Comparison of ENCODE assay signal across 7 cellular contexts in the genomic region with DNA sequence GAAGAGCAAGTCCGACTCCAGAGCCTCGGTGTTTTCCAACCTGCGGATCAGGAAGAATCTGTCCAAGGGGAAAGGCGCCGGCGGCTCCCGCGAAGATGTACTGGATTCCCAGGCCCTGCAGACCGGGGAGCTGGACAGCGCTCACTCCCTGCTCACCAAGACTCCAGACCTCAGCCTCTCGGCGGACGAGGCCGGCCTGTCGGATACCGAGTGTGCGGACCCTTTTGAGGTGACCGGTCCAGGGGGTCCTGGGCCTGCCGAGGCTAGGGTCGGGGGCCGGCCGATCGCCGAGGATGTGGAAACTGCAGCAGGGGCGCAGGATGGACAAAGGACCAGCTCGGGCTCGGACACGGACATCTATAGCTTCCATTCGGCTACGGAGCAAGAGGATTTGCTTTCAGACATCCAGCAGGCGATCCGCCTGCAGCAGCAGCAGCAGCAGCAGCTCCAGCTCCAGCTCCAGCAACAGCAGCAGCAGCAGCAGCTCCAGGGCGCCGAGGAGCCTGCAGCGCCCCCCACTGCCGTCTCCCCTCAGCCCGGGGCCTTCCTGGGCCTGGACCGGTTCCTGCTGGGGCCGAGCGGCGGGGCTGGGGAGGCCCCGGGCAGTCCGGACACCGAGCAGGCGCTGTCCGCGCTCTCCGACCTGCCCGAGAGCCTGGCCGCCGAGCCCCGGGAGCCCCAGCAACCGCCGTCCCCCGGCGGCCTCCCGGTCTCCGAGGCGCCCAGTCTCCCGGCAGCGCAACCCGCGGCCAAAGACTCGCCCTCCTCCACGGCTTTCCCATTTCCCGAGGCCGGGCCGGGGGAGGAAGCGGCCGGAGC. TPM values are rescaled to one million over a fixed set of nuclear protein-coding genes. Genes with fewer than 3 reads are reported as not detected.
DNase-seq lines count a peak whose midpoint lies in the region; ATAC-seq and TF ChIP-seq lines count a peak whose summit lies in the region.

No MANE protein-coding gene starts in this region.

- TF ChIP-seq CTCF in GM13977 (IDR thresholded peaks at IDR 0.05; ENCODE audit: extremely low read depth, insufficient read depth, missing control alignments) = no peak
- TF ChIP-seq CTCF in fibroblast of villous mesenchyme (IDR thresholded peaks at IDR 0.05; ENCODE audit: insufficient read depth, low read depth, low read length) = no peak

- no peak overlapping the region for H2BK12ac ChIP-seq in trophoblast cell (ENCODE audit: low read length)

- H3K9me3 Mint-ChIP-seq in T-helper 2 cell treated with Interferon-gamma antibody and Interleukin-4, amounts not matched to agents 5 μg/mL and 100 μg/mL, for 36 hours = no peaks in the 10 kb centered on the region

- H3K79me2 ChIP-seq in trophoblast cell (ENCODE audit: control insufficient read depth, insufficient read depth, low read length, poor library complexity) = no peaks in the 10 kb centered on the region

- H3K27ac Mint-ChIP-seq in T-helper 2 cell treated with Interferon-gamma antibody and Interleukin-4, amounts not matched to agents 5 μg/mL and 100 μg/mL, for 36 hours = no peak overlapping the region

- no peak overlapping the region for H3K9ac ChIP-seq in trophoblast cell (ENCODE audit: low read length)

- H3K18ac ChIP-seq in trophoblast cell (ENCODE audit: low read length) = no peak overlapping the region

- no peaks in the 10 kb centered on the region for H3K36me3 ChIP-seq in trophoblast cell (ENCODE audit: control insufficient read depth in 1 of 2, insufficient read depth in 2 of 2, low read length in 2 of 2)

- H3K23ac ChIP-seq in trophoblast cell (ENCODE audit: low read length) = no peak overlapping the region

- no peak overlapping the region for H4K91ac ChIP-seq in trophoblast cell (ENCODE audit: low read depth, low read length)

- in situ Hi-C loops in GM13977 (cut with MboI; ENCODE audit: low pct_unique_long_range_greater_than_20kb, low sequenced_read_pairs, unreplicated experiment) = no loop called here

- no peak for ATAC-seq in GM18907 (IDR thresholded peaks at IDR 0.05; ENCODE audit: unreplicated experiment)

- no peak overlapping the region for H3K4ac ChIP-seq in trophoblast cell (ENCODE audit: low read depth, low read length)

- no peaks in the 10 kb centered on the region for H3K9me3 ChIP-seq in trophoblast cell (ENCODE audit: insufficient read depth, low read depth, low read length)

- DNase-seq in GM13977 (ENCODE audit: low spot score) (peak; percentile 30), SHP77 (lab: John Stamatoyannopoulos, UW) (peak; percentile 19 to 47), fibroblast of villous mesenchyme (ENCODE audit: low read depth) (peak; percentile 55), trophoblast cell (no peak)
- DNase-seq in T-helper 2 cell treated with Interferon-gamma antibody and Interleukin-4, amounts not matched to agents 5 μg/mL and 100 μg/mL, for 36 hours (ENCODE audit: low spot score) = no peak
- no peak for DNase-seq in effector CD8-positive, alpha-beta T cell (lab: John Stamatoyannopoulos, UW)

- no peaks in the 10 kb centered on the region for H3K79me1 ChIP-seq in trophoblast cell (ENCODE audit: low read length)

- no peak overlapping the region for H4K12ac ChIP-seq in trophoblast cell (ENCODE audit: low read depth, low read length)

- no peak overlapping the region for H2BK5ac ChIP-seq in trophoblast cell (ENCODE audit: low read depth, low read length, poor library complexity)

- H3K4me1 ChIP-seq in trophoblast cell (ENCODE audit: control insufficient read depth in 1 of 2, insufficient read depth in 2 of 2, low read length in 2 of 2) = peaks cover 5 to 17% of the 10 kb centered on the region in 2 experiments

- H2BK120ac ChIP-seq in trophoblast cell (ENCODE audit: insufficient read depth, low read length, poor library complexity) = no peak overlapping the region

- H3K4me3 Mint-ChIP-seq in T-helper 2 cell treated with Interferon-gamma antibody and Interleukin-4, amounts not matched to agents 5 μg/mL and 100 μg/mL, for 36 hours = no peak overlapping the region

- no peak overlapping the region for H2AK5ac ChIP-seq in trophoblast cell (ENCODE audit: low read length)

- H2AFZ ChIP-seq in trophoblast cell (ENCODE audit: insufficient read depth, low read length, poor library complexity) = no peak overlapping the region

- H3K4me3 ChIP-seq in fibroblast of villous mesenchyme (ENCODE audit: low read depth, low read length) (peak overlapping the region; percentile 61), trophoblast cell (ENCODE audit: low read depth, low read length) (peak overlapping the region; percentile 32)

- H3K27me3 ChIP-seq in trophoblast cell (ENCODE audit: insufficient read depth, low read length) = peaks cover 32% of the 10 kb centered on the region

- H4K8ac ChIP-seq in trophoblast cell (ENCODE audit: low read depth, low read length) = no peak overlapping the region

- no CpG with 5 or more reads among the region's 70 CpGs for WGBS in trophoblast cell (ENCODE audit: extremely low coverage, insufficient coverage, insufficient read length)

- H3K27me3 Mint-ChIP-seq in T-helper 2 cell treated with Interferon-gamma antibody and Interleukin-4, amounts not matched to agents 5 μg/mL and 100 μg/mL, for 36 hours (ENCODE audit: low read depth) = peaks cover 36% of the 10 kb centered on the region

- no peak overlapping the region for H3K27ac ChIP-seq in trophoblast cell (ENCODE audit: low read depth, low read length)

- H3K4me2 ChIP-seq in trophoblast cell (ENCODE audit: low read length) = peak overlapping the region; percentile 86

- H3K14ac ChIP-seq in trophoblast cell (ENCODE audit: low read length) = no peak overlapping the region

- peaks cover 1% of the 10 kb centered on the region for H3K4me1 Mint-ChIP-seq in T-helper 2 cell treated with Interferon-gamma antibody and Interleukin-4, amounts not matched to agents 5 μg/mL and 100 μg/mL, for 36 hours (ENCODE audit: low read depth)

- H3K36me3 Mint-ChIP-seq in T-helper 2 cell treated with Interferon-gamma antibody and Interleukin-4, amounts not matched to agents 5 μg/mL and 100 μg/mL, for 36 hours (ENCODE audit: low read depth) = no peaks in the 10 kb centered on the region

RNA-seq across cellular contexts. Expression of a gene that starts 0.8 kb away (rescaled TPM):
- 19.0 and 35.0 TPM in 2 replicates for total RNA-seq in fibroblast of villous mesenchyme
- 1.2 and 1.3 TPM in 2 replicates for polyA plus RNA-seq in trophoblast cell (2013)

Comparison
In these comparisons a context has a peak if more than half of its experiments do, and no peak if none do; other contexts are left out.
1. DNase-seq: peak in GM13977 (single experiment), SHP77 (2 of 2) and fibroblast of villous mesenchyme (single experiment); none in trophoblast cell (0 of 2), T-helper 2 cell treated with Interferon-gamma antibody and Interleukin-4, amounts not matched to agents 5 μg/mL and 100 μg/mL, for 36 hours (single experiment) and effector CD8-positive, alpha-beta T cell (single experiment).